In genomic region chr12:6807170-6807569, GRCh38 we compare ENCODE assay signal across 2 cellular contexts.
TF ChIP-seq lines count a peak whose summit lies in the region.

No MANE protein-coding gene starts in this region.

TF ChIP-seq in A549, 52 proteins besides CTCF, POLR2A, EP300 and RAD21:
- no peak for TF ChIP-seq FOSL2 (IDR thresholded peaks at IDR 0.05)
- peak; percentile 50; the same call in 1 of the 2 replicates for TF ChIP-seq FOSL2 (CRISPR knock-in tag; IDR thresholded peaks at IDR 0.05)
- no peak for TF ChIP-seq BHLHE40 (IDR thresholded peaks at IDR 0.05; ENCODE audit: low read depth, low read length)
- TF ChIP-seq HMGXB4 (CRISPR knock-in tag; IDR thresholded peaks at IDR 0.05; ENCODE audit: borderline replicate concordance): no peak
- TF ChIP-seq RARB (CRISPR knock-in tag; IDR thresholded peaks at IDR 0.05): no peak
TF ChIP-seq in A549: peak in this region for 1.

TF ChIP-seq in HCT116, 20 proteins besides CTCF, POLR2A, EP300 and RAD21:
- TF ChIP-seq ZFX (IDR thresholded peaks at IDR 0.05) (no peak), SRF (IDR thresholded peaks at IDR 0.05; ENCODE audit: low read depth) (no peak), ZNF274 (IDR thresholded peaks at IDR 0.05; ENCODE audit: low read depth, low read length) (no peak), EGR1 (IDR thresholded peaks at IDR 0.05; ENCODE audit: low read depth) (no peak), JUND (IDR thresholded peaks at IDR 0.05) (peak; percentile 15; the same call in 1 of the 2 replicates), CBX3 (IDR thresholded peaks at IDR 0.05; ENCODE audit: low read depth) (no peak)
TF ChIP-seq in HCT116: peak in this region for 1.
